5 cellular contexts compared by ENCODE assay signal in the genomic region with DNA sequence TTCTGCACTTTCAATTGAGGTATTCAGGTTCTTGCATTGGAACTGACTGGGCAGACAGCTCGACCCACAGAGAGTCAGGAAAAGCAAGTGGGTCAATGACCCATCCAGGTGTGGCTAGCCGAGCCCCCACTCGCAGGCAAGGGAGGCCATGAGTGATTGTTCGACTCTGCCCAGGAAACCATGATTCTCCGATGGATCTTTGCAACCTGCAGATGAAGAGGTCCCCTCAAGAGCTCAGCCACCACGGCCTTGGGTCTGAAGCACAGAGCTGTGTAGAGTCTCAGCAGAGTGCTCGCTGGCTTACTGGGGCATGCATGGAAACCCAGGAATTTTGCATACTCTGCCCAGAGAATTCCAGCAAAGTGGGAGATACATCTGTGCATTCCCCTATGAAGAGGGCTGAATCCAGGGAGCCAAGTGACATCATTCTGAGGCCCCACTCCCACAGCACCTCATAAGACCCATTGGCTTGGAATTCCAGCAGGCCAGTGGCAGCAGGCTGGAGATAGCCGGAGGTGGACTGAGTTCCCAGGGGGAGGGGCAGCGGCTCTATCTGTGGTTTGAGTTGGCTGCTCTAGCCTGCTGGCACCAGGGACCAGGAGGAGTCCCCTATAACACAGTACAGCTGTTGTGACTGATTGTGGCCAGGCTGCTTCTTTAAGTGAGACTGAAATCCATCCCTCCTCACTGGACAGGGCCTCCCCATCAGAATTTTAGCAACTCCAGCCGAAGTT.
DNase-seq lines count a peak whose midpoint lies in the region; ATAC-seq and TF ChIP-seq lines count a peak whose summit lies in the region.
"Not testable (repeated sequence)": the region's sequence is repeated elsewhere in the genome, so short reads cannot be mapped to it uniquely, and the experiment has no call there.

No MANE protein-coding gene starts in this region.

- H3K4me1 ChIP-seq in SJCRH30, result not testable (repeated sequence)

- H3K9me3 Mint-ChIP-seq in osteocyte (ENCODE audit: unreplicated experiment), result peaks cover 36% of the 10 kb centered on the region

- H3K4me3 ChIP-seq in SJCRH30, result not testable (repeated sequence)

- peak; percentile 12 to 18 for DNase-seq in SJCRH30
- peak; percentile 41 for DNase-seq in Right ventricle myocardium inferior (ENCODE audit: missing footprints)
- DNase-seq in cardiac septum (ENCODE audit: low spot score), result peak; percentile 73
- peak; percentile 77 for DNase-seq in mesenteric fat pad (ENCODE audit: low spot score)
- DNase-seq in osteocyte (ENCODE audit: extremely low spot score, unreplicated experiment), result peak; percentile 85

- H3K4me1 Mint-ChIP-seq in osteocyte (ENCODE audit: unreplicated experiment), result not testable (repeated sequence)

- intact Hi-C loops in Right ventricle myocardium inferior (cut with DNase I); cardiac septum (cut with DNase I): not testable (repeated sequence)

- H3K27ac Mint-ChIP-seq in osteocyte (ENCODE audit: unreplicated experiment), result not testable (repeated sequence)

- H3K4me3 Mint-ChIP-seq in osteocyte (ENCODE audit: unreplicated experiment), result not testable (repeated sequence)

- H3K36me3 Mint-ChIP-seq in osteocyte (ENCODE audit: unreplicated experiment), result not testable (repeated sequence)

- not testable (repeated sequence) for H3K27me3 Mint-ChIP-seq in osteocyte (ENCODE audit: unreplicated experiment)

- not testable (repeated sequence) for H3K9me3 ChIP-seq in SJCRH30 (replicated peaks)

- H3K36me3 ChIP-seq in SJCRH30, result not testable (repeated sequence)

- TF ChIP-seq CTCF in osteocyte (IDR thresholded peaks at IDR 0.05), result not testable (repeated sequence)

- not testable (repeated sequence) for H3K27me3 ChIP-seq in SJCRH30

- H3K27ac ChIP-seq in SJCRH30, result not testable (repeated sequence)

- not testable (repeated sequence) for ATAC-seq in Right ventricle myocardium inferior

Comparison
In these comparisons a context has a peak if more than half of its experiments do, and no peak if none do; other contexts are left out.
1. DNase-seq: peak in every context shown above with its lines; median percentile 85 in osteocyte; 77 in mesenteric fat pad; 73 in cardiac septum; 41 in Right ventricle myocardium inferior; 15 in SJCRH30.